In the genomic region with DNA sequence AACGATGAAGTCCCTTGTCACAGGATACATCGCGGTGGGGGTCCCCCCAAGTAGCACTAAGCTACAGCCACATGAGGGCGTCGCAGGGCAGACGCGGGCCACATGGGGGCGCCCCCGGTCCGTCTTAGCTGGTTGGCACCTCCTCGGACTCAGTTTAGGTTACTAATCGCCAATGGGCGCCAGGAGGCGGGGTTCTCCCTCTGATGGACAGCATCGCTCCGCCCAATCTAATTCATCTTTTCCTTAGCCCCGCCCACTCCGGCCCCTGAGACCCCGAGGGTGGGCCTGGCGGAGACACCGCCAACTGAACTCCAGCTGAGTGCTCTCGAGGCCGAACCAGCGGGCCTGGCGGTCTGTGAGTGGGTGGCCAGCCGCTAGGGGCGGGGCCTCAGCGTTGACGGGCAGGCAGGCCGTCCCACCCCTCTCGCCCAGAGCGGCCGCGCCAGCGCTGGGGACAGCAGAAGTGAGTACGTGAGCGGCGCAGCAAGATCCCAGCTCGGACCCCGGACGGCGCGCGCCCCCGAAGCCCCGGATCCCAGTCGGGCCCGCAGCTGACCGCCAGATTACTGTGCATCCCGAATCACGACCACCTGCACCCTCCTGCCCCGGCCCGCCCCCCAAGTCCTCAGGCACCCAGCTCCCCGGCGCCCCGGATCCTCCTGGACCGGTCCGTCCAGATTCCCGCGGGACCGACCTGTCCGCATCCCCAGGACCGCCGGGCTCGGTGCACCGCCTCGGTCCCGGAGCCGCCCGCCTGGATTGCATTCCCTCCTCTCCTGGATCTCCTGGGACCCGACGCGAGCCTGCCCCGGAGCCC, we compare ENCODE assay signal across 1 cellular context.
TF ChIP-seq lines count a peak whose summit lies in the region.

EPHB3 (plus strand) TSS at position 457 of the 817 bp plus-strand sequence. CDS start 451 bp downstream, outside the sequence.

TF ChIP-seq in K562, 482 proteins besides CTCF, POLR2A, EP300 and RAD21 (continued from another document):
- TF ChIP-seq, protein P1, sequence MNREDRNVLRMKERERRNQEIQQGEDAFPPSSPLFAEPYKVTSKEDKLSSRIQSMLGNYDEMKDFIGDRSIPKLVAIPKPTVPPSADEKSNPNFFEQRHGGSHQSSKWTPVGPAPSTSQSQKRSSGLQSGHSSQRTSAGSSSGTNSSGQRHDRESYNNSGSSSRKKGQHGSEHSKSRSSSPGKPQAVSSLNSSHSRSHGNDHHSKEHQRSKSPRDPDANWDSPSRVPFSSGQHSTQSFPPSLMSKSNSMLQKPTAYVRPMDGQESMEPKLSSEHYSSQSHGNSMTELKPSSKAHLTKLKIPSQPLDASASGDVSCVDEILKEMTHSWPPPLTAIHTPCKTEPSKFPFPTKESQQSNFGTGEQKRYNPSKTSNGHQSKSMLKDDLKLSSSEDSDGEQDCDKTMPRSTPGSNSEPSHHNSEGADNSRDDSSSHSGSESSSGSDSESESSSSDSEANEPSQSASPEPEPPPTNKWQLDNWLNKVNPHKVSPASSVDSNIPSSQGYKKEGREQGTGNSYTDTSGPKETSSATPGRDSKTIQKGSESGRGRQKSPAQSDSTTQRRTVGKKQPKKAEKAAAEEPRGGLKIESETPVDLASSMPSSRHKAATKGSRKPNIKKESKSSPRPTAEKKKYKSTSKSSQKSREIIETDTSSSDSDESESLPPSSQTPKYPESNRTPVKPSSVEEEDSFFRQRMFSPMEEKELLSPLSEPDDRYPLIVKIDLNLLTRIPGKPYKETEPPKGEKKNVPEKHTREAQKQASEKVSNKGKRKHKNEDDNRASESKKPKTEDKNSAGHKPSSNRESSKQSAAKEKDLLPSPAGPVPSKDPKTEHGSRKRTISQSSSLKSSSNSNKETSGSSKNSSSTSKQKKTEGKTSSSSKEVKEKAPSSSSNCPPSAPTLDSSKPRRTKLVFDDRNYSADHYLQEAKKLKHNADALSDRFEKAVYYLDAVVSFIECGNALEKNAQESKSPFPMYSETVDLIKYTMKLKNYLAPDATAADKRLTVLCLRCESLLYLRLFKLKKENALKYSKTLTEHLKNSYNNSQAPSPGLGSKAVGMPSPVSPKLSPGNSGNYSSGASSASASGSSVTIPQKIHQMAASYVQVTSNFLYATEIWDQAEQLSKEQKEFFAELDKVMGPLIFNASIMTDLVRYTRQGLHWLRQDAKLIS (CRISPR knock-in tag; IDR thresholded peaks at IDR 0.05): no peak
- TF ChIP-seq CTCFL (IDR thresholded peaks at IDR 0.05; ENCODE audit: borderline replicate concordance, insufficient read depth, low read depth, low read length, poor library complexity, severe bottlenecking): peak; percentile 85
- TF ChIP-seq EGR1 (conservative IDR thresholded peaks at IDR 0.05): peak; percentile 48
- TF ChIP-seq GATAD2A (IDR thresholded peaks at IDR 0.05): no peak
- TF ChIP-seq RBBP5 (IDR thresholded peaks at IDR 0.05; ENCODE audit: borderline replicate concordance, insufficient read depth, low read length, poor library complexity, severe bottlenecking): no peak
- TF ChIP-seq HIVEP1 (CRISPR knock-in tag; IDR thresholded peaks at IDR 0.05): no peak
- no peak for TF ChIP-seq POLR2AphosphoS2 (IDR thresholded peaks at IDR 0.05; ENCODE audit: low read length)
- TF ChIP-seq GATA2 (CRISPR knock-in tag; IDR thresholded peaks at IDR 0.05): no peak
- TF ChIP-seq ZEB2 (IDR thresholded peaks at IDR 0.05): no peak
- TF ChIP-seq TFE3 (CRISPR knock-in tag; IDR thresholded peaks at IDR 0.05): no peak
- TF ChIP-seq HDAC2 (IDR thresholded peaks at IDR 0.05): no peak
- no peak for TF ChIP-seq ZFP1 (CRISPR knock-in tag; IDR thresholded peaks at IDR 0.05)
- no peak for TF ChIP-seq TFAM (CRISPR knock-in tag; conservative IDR thresholded peaks at IDR 0.05)
- TF ChIP-seq ZNF449 (CRISPR knock-in tag; IDR thresholded peaks at IDR 0.05): no peak
- no peak for TF ChIP-seq MTA2 (IDR thresholded peaks at IDR 0.05; ENCODE audit: low read depth)
- TF ChIP-seq CTBP1 (IDR thresholded peaks at IDR 0.05; ENCODE audit: borderline replicate concordance): 0 out of 2 replicates have a peak, but pooled peaks have one; percentile 16
- no peak for TF ChIP-seq ETV6 (IDR thresholded peaks at IDR 0.05; ENCODE audit: borderline replicate concordance in 1 of 2, low read depth in 2 of 2, low read length in 1 of 2)
- no peak for TF ChIP-seq ETV6 (CRISPR knock-in tag; IDR thresholded peaks at IDR 0.05; ENCODE audit: borderline replicate concordance)
- no peak for TF ChIP-seq KAT8 (IDR thresholded peaks at IDR 0.05; ENCODE audit: low read depth)
